In genomic region chr15:68797157-68797556, GRCh38 we compare ENCODE assay signal across 9 cellular contexts. TPM values are rescaled to one million over a fixed set of nuclear protein-coding genes. Genes with fewer than 3 reads are reported as not detected.
DNase-seq lines count a peak whose midpoint lies in the region; TF ChIP-seq lines count a peak whose summit lies in the region.
"Had no signal": no experiment of that assay in that cellular context is flagged by ENCODE, and none has a peak within 500 bp of the region (broad histone marks: within the 10 kb centered on the region; RNA-seq: fewer than 3 reads in every experiment).

No MANE protein-coding gene starts in this region.

- H3K27ac Mint-ChIP-seq in brain: peak overlapping the region; percentile 88 to 97 (median 93)

- no peak overlapping the region for H3K4me3 ChIP-seq in smooth muscle cell
- no peak overlapping the region for H3K4me3 ChIP-seq in HAP-1

- TF ChIP-seq CTCF in brain (conservative IDR thresholded peaks at IDR 0.05) (no peak), smooth muscle cell (IDR thresholded peaks at IDR 0.05; ENCODE audit: borderline replicate concordance, insufficient read depth, poor library complexity, severe bottlenecking) (no peak)

- H3K27me3 ChIP-seq in smooth muscle cell (ENCODE audit: low read depth) (no peaks in the 10 kb centered on the region), HAP-1 (ENCODE audit: low read depth) (no peaks in the 10 kb centered on the region)
- H3K27me3 ChIP-seq: foreskin keratinocyte had no signal

- H3K4me3 Mint-ChIP-seq in brain: peak overlapping the region; percentile 14 to 79 (median 75)

- no peaks in the 10 kb centered on the region for H3K36me3 ChIP-seq in smooth muscle cell (ENCODE audit: low read depth)
- H3K36me3 ChIP-seq in HAP-1 (replicated peaks): peaks cover 41% of the 10 kb centered on the region

- in situ Hi-C loops in HAP-1 (cut with MboI; ENCODE audit: low sequenced_read_pairs): no loop called here

- no peak overlapping the region for H3K27ac ChIP-seq in smooth muscle cell (ENCODE audit: low read depth)
- H3K27ac ChIP-seq: foreskin keratinocyte had no signal

- H3K9me3 ChIP-seq in smooth muscle cell (replicated peaks; ENCODE audit: low read depth) (no peaks in the 10 kb centered on the region), HAP-1 (no peaks in the 10 kb centered on the region)

- H3K4me1 Mint-ChIP-seq in brain: peaks cover 100% of the 10 kb centered on the region

- 36% methylated on average over 3 of the region's 3 CpGs for WGBS in smooth muscle cell (ENCODE audit: low lambda C conversion rate)

- no peaks in the 10 kb centered on the region for H3K27me3 Mint-ChIP-seq in brain

- peaks cover 100% of the 10 kb centered on the region for H4K20me1 ChIP-seq in smooth muscle cell (ENCODE audit: low read depth)

- peak overlapping the region; percentile 48 for H3K4me2 ChIP-seq in smooth muscle cell

- peaks cover 90% of the 10 kb centered on the region for H3K79me2 ChIP-seq in smooth muscle cell (ENCODE audit: low read depth)

- H3K4me1 ChIP-seq in smooth muscle cell (ENCODE audit: low read depth): peaks cover 27% of the 10 kb centered on the region
- peaks cover 24% of the 10 kb centered on the region for H3K4me1 ChIP-seq in HAP-1

- no peaks in the 10 kb centered on the region for H3K9me3 Mint-ChIP-seq in brain

- H3K36me3 Mint-ChIP-seq in brain: peaks cover 27% of the 10 kb centered on the region

- peaks cover 13% of the 10 kb centered on the region for H3F3A ChIP-seq in smooth muscle cell (ENCODE audit: low read depth)

- H2AFZ ChIP-seq in smooth muscle cell (ENCODE audit: low read depth): no peak overlapping the region

- H3K9ac ChIP-seq in smooth muscle cell (ENCODE audit: low read depth): no peak overlapping the region

- DNase-seq in activated CD4-positive, alpha-beta T cell treated with anti-CD3 and anti-CD28 coated beads for 48 hours: peak; percentile 47
- no peak for DNase-seq in activated CD4-positive, alpha-beta T cell treated with anti-CD3 and anti-CD28 coated beads, Interleukin-2, amount 50 U/mL, for 1 hour
- peak; percentile 53 for DNase-seq in LHCN-M2 (ENCODE audit: low read depth)
- no peak for DNase-seq in smooth muscle cell (lab: John Stamatoyannopoulos, UW; ENCODE audit: unreplicated experiment)
- no peak for DNase-seq in NCI-H446 treated with DMSO at 0.1 percent for 48 hours (lab: John Stamatoyannopoulos, UW)
- no peak for DNase-seq in NCI-H1048 (lab: John Stamatoyannopoulos, UW)
- DNase-seq in HAP-1 (ENCODE audit: low spot score in 2 of 2): no peak
- DNase-seq: foreskin keratinocyte had no signal

RNA-seq across cellular contexts. Expression of gene ANP32A, which starts 23.5 kb away (rescaled TPM):
- total RNA-seq in LHCN-M2 (2014; rRNA removed): 70.7 and 86.2 TPM in 2 replicates
- polyA plus RNA-seq in LHCN-M2 (2012): 132 TPM
- 214 TPM for polyA plus RNA-seq in brain (ENCODE audit: insufficient read depth, low read depth, low replicate concordance)
- total RNA-seq in smooth muscle cell: 63.1 and 71.8 TPM in 2 replicates
- 93.7 and 129 TPM in 2 replicates for polyA plus RNA-seq in smooth muscle cell

Comparison
In these comparisons a context has a peak if more than half of its experiments do, and no peak if none do; other contexts are left out.
1. DNase-seq: peak in activated CD4-positive, alpha-beta T cell treated with anti-CD3 and anti-CD28 coated beads for 48 hours (single experiment) and LHCN-M2 (single experiment); none in activated CD4-positive, alpha-beta T cell treated with anti-CD3 and anti-CD28 coated beads, Interleukin-2, amount 50 U/mL, for 1 hour (single experiment), smooth muscle cell (single experiment), NCI-H446 treated with DMSO at 0.1 percent for 48 hours (single experiment), NCI-H1048 (single experiment) and HAP-1 (0 of 2).